1 cellular context compared by ENCODE assay signal in the genomic region with DNA sequence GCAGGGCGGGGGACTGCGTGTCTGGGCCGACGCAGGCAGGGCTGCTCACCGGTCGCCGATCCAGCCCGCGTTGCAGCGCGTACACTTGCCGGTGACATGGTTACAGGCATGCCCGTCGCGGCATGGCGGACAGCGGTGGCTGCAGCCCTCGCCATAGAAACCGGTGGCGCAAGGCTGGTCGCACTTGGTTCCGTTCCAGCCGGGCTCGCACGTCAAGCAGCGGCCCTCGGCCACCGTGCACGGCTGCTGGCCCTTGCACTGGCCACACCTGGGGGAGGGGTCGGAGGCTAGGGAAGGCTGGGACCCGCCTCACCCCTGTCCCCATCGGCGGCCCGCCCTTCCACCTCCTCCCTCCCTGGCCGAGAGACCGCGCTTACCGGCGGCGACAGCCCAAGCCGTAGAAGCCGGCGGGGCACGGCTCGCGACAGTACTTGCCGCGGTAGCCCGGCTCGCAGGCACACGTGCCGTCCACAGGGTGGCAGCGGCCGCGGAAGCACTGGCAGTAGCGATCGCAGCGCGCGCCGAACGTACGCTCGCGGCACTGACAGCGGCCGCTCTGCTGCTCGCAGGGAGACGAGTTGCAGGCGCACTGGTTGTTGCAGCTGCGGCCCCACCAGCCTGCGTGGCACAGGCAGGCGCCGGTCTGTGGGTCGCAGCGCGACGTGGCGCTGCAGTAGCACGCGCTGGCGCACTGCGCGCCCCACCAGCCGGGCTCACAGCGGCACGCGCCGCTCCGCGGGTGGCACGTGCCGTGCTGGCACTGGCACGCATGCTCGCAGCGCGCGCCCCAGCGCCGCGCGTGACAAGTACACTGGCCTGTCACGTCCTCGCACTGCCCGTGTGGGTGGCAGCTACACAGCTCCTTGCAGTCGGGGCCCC.
A peak's percentile ranks its signal among the peaks of the same experiment; 100 is the strongest.
TF ChIP-seq lines count a peak whose summit lies in the region.

No MANE protein-coding gene starts in this region.

TF ChIP-seq in endothelial cell of umbilical vein, 7 proteins besides CTCF, POLR2A, EP300 and RAD21 (continued from another document):
- TF ChIP-seq MAX (IDR thresholded peaks at IDR 0.05; ENCODE audit: insufficient read depth, insufficient read length) = peak; percentile 44
- no peak for TF ChIP-seq EZH2 (IDR thresholded peaks at IDR 0.05; ENCODE audit: borderline replicate concordance, low read depth, low read length, severe bottlenecking)
- no peak for TF ChIP-seq GATA2 (IDR thresholded peaks at IDR 0.05; ENCODE audit: insufficient read depth, insufficient read length, low read depth, low read length)
- no peak for TF ChIP-seq JUN (IDR thresholded peaks at IDR 0.05; ENCODE audit: borderline replicate concordance, insufficient read depth, insufficient read length, low read depth)
- TF ChIP-seq POLR2AphosphoS5 (IDR thresholded peaks at IDR 0.05; ENCODE audit: insufficient read depth, low read depth, low read length) = no peak
- no peak for TF ChIP-seq FOS (IDR thresholded peaks at IDR 0.05; ENCODE audit: borderline replicate concordance, insufficient read depth, low read length)
